In the genomic region with DNA sequence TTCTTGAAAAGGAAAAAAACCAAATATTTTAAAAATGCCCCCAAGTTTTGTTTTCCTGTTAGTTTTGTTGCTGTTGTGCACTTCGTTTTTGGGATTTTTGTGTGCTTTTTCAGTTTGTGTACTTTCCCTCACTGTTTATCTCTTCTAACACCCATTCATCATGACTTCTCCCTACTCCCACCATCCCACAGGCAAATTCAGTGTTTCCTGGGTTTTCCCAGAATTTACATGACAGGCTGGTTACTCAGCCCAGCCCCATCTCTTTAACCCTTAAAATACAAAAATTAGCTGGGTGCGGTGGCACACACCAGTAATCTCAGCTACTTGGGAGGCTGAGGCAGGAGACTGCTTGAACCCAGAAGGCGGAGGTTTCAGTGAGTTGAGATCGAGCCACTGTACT, we compare ENCODE assay signal across 25 cellular contexts. TPM values are rescaled to one million over a fixed set of nuclear protein-coding genes. Genes with fewer than 3 reads are reported as not detected.
DNase-seq lines count a peak whose midpoint lies in the region; FAIRE-seq and TF ChIP-seq lines count a peak whose summit lies in the region.
"Had no signal": no experiment of that assay in that cellular context is flagged by ENCODE, and none has a peak within 500 bp of the region (broad histone marks: within the 10 kb centered on the region; RNA-seq: fewer than 3 reads in every experiment).

No MANE protein-coding gene starts in this region.

- H3K27me3 ChIP-seq in SJSA1 (replicated peaks) (no peaks in the 10 kb centered on the region), astrocyte (ENCODE audit: insufficient read depth, low read length) (no peaks in the 10 kb centered on the region), osteoblast (ENCODE audit: insufficient read depth, low read length) (no peaks in the 10 kb centered on the region)
- H3K27me3 ChIP-seq: body of pancreas, left lung, stomach had no signal

- no peak for FAIRE-seq in astrocyte (lab: Jason Lieb, UNC)
- FAIRE-seq in GM12891 (lab: Jason Lieb, UNC): no peak
- FAIRE-seq: A204.1, colon, D721Med, GM18507 had no signal

- intact Hi-C loops in activated CD4-positive, alpha-beta T cell treated with anti-CD3 and anti-CD28 coated beads, Interleukin-2, amount 10 ng/mL, durations not matched to agents 24 days and 14 days (cut with micrococcal nuclease): no loop called here

- peak overlapping the region; percentile 12 for H3K27ac Mint-ChIP-seq in activated CD4-positive, alpha-beta T cell treated with anti-CD3 and anti-CD28 coated beads, Interleukin-2, amount 10 ng/mL, durations not matched to agents 24 days and 14 days
- H3K27ac Mint-ChIP-seq in astrocyte (ENCODE audit: unreplicated experiment): peak overlapping the region; percentile 48
- no peak overlapping the region for H3K27ac Mint-ChIP-seq in glutamatergic neuron (ENCODE audit: unreplicated experiment)
- H3K27ac Mint-ChIP-seq: activated CD8-positive, alpha-beta memory T cell treated with anti-CD3 and anti-CD28 coated beads, Interleukin-2, amount 10 ng/mL, durations not matched to agents 7 days and 5 days; immature natural killer cell had no signal

- H3K27me3 Mint-ChIP-seq in activated CD4-positive, alpha-beta T cell treated with anti-CD3 and anti-CD28 coated beads, Interleukin-2, amount 10 ng/mL, durations not matched to agents 24 days and 14 days: no peaks in the 10 kb centered on the region
- H3K27me3 Mint-ChIP-seq in astrocyte (ENCODE audit: low read depth, unreplicated experiment) (no peaks in the 10 kb centered on the region), glutamatergic neuron (ENCODE audit: unreplicated experiment) (no peaks in the 10 kb centered on the region)
- H3K27me3 Mint-ChIP-seq: activated CD8-positive, alpha-beta memory T cell treated with anti-CD3 and anti-CD28 coated beads, Interleukin-2, amount 10 ng/mL, durations not matched to agents 7 days and 5 days had no signal

- DNase-seq in activated CD4-positive, alpha-beta T cell treated with anti-CD3 and anti-CD28 coated beads, Interleukin-2, amount 10 ng/mL, durations not matched to agents 24 days and 14 days: no peak
- no peak for DNase-seq in activated CD4-positive, alpha-beta T cell treated with anti-CD3 and anti-CD28 coated beads for 48 hours
- peak; percentile 43 to 58 for DNase-seq in SJSA1 (ENCODE audit: low read depth in 1 of 2, low spot score in 2 of 2)
- no peak for DNase-seq in astrocyte (ENCODE audit: low read depth)
- no peak for DNase-seq in osteoblast (ENCODE audit: insufficient read length, low spot score, missing footprints)
- DNase-seq in glutamatergic neuron: no peak
- no peak for DNase-seq in GM12891 (ENCODE audit: insufficient read length, low spot score)
- DNase-seq in KBM-7: no peak
- DNase-seq: activated CD8-positive, alpha-beta memory T cell treated with anti-CD3 and anti-CD28 coated beads, Interleukin-2, amount 10 ng/mL, durations not matched to agents 7 days and 5 days; activated gamma-delta T cell; body of pancreas; immature natural killer cell; left lung; NCI-H1930; NCI-H345; NCI-H82; OCI-M1; Right ventricle myocardium superior; stimulated activated CD4-positive, alpha-beta T cell treated with anti-CD3 and anti-CD28 coated beads, Interleukin-4, amount 100 ng/mL, for 1 hour; stomach; trophoblast cell had no signal

- peaks cover 42% of the 10 kb centered on the region for H3K36me3 ChIP-seq in SJSA1
- H3K36me3 ChIP-seq in astrocyte (ENCODE audit: insufficient read depth, low read length): no peaks in the 10 kb centered on the region
- no peaks in the 10 kb centered on the region for H3K36me3 ChIP-seq in osteoblast (ENCODE audit: insufficient read depth, low read length)

- peaks cover 7% of the 10 kb centered on the region for H3K9me3 Mint-ChIP-seq in activated CD4-positive, alpha-beta T cell treated with anti-CD3 and anti-CD28 coated beads, Interleukin-2, amount 10 ng/mL, durations not matched to agents 24 days and 14 days
- H3K9me3 Mint-ChIP-seq in astrocyte (ENCODE audit: unreplicated experiment): peaks cover 10% of the 10 kb centered on the region
- peaks cover 4% of the 10 kb centered on the region for H3K9me3 Mint-ChIP-seq in glutamatergic neuron (ENCODE audit: unreplicated experiment)
- H3K9me3 Mint-ChIP-seq: immature natural killer cell had no signal

- peaks cover 43% of the 10 kb centered on the region for H3K4me1 ChIP-seq in SJSA1 (replicated peaks)
- H3K4me1 ChIP-seq in astrocyte (ENCODE audit: insufficient read depth, low read length): no peaks in the 10 kb centered on the region
- H3K4me1 ChIP-seq in osteoblast (ENCODE audit: insufficient read depth, low read length): peaks cover 6% of the 10 kb centered on the region
- H3K4me1 ChIP-seq: body of pancreas had no signal

- H3K4me1 Mint-ChIP-seq in activated CD4-positive, alpha-beta T cell treated with anti-CD3 and anti-CD28 coated beads, Interleukin-2, amount 10 ng/mL, durations not matched to agents 24 days and 14 days: peaks cover 58% of the 10 kb centered on the region
- H3K4me1 Mint-ChIP-seq in astrocyte (ENCODE audit: low read depth, unreplicated experiment): peaks cover 16% of the 10 kb centered on the region
- no peaks in the 10 kb centered on the region for H3K4me1 Mint-ChIP-seq in glutamatergic neuron (ENCODE audit: low read depth, unreplicated experiment)

- no peak overlapping the region for H2AFZ ChIP-seq in astrocyte (ENCODE audit: low read depth, low read length)
- no peak overlapping the region for H2AFZ ChIP-seq in osteoblast (ENCODE audit: low read length)

- no peaks in the 10 kb centered on the region for H4K20me1 ChIP-seq in astrocyte (ENCODE audit: insufficient read depth, low read length)
- no peaks in the 10 kb centered on the region for H4K20me1 ChIP-seq in osteoblast (ENCODE audit: insufficient read depth, low read length)

- H3K27ac ChIP-seq in SJSA1 (peak overlapping the region; percentile 49), astrocyte (ENCODE audit: low read depth, low read length) (no peak overlapping the region), osteoblast (ENCODE audit: low read depth, low read length) (peak overlapping the region; percentile 65)
- H3K27ac ChIP-seq: body of pancreas had no signal

- TF ChIP-seq CTCF in astrocyte (IDR thresholded peaks at IDR 0.05; ENCODE audit: insufficient read depth, low read depth, low read length) (no peak), osteoblast (IDR thresholded peaks at IDR 0.05; ENCODE audit: extremely low read depth, low read depth, low read length) (no peak), glutamatergic neuron (IDR thresholded peaks at IDR 0.05; ENCODE audit: partially characterized antibody, unreplicated experiment) (no peak)

- in situ Hi-C loops in KBM-7 (cut with MboI; ENCODE audit: low pct_unique_long_range_greater_than_20kb, low sequenced_read_pairs): no loop called here

- no peak for TF ChIP-seq POLR2A in GM12891 (IDR thresholded peaks at IDR 0.05; ENCODE audit: low read depth, low read length)

- no peak overlapping the region for H3K9ac ChIP-seq in astrocyte (ENCODE audit: low read length)

- H3K9me3 ChIP-seq in SJSA1 (replicated peaks) (no peaks in the 10 kb centered on the region), astrocyte (ENCODE audit: insufficient read depth, low read depth, low read length) (peaks cover 3% of the 10 kb centered on the region), osteoblast (ENCODE audit: low read depth, low read length) (no peaks in the 10 kb centered on the region)
- H3K9me3 ChIP-seq: left lung had no signal

- H3K4me3 Mint-ChIP-seq in activated CD4-positive, alpha-beta T cell treated with anti-CD3 and anti-CD28 coated beads, Interleukin-2, amount 10 ng/mL, durations not matched to agents 24 days and 14 days: no peak overlapping the region
- H3K4me3 Mint-ChIP-seq in astrocyte (ENCODE audit: unreplicated experiment) (no peak overlapping the region), glutamatergic neuron (ENCODE audit: unreplicated experiment) (no peak overlapping the region)
- H3K4me3 Mint-ChIP-seq: activated CD8-positive, alpha-beta memory T cell treated with anti-CD3 and anti-CD28 coated beads, Interleukin-2, amount 10 ng/mL, durations not matched to agents 7 days and 5 days; immature natural killer cell had no signal

- peaks cover 78% of the 10 kb centered on the region for H3K36me3 Mint-ChIP-seq in activated CD4-positive, alpha-beta T cell treated with anti-CD3 and anti-CD28 coated beads, Interleukin-2, amount 10 ng/mL, durations not matched to agents 24 days and 14 days (ENCODE audit: low read depth)
- peaks cover 35% of the 10 kb centered on the region for H3K36me3 Mint-ChIP-seq in astrocyte (ENCODE audit: low read depth, unreplicated experiment)
- H3K36me3 Mint-ChIP-seq in glutamatergic neuron (ENCODE audit: unreplicated experiment): peaks cover 5% of the 10 kb centered on the region

- H3K4me3 ChIP-seq in SJSA1: no peak overlapping the region
- H3K4me3 ChIP-seq in astrocyte (ENCODE audit: insufficient read depth, low read depth, low read length): no peak overlapping the region
- H3K4me3 ChIP-seq in osteoblast (ENCODE audit: insufficient read depth, low read length): no peak overlapping the region
- H3K4me3 ChIP-seq: body of pancreas, left lung, stomach had no signal

- peaks cover 37% of the 10 kb centered on the region for H3K79me2 ChIP-seq in astrocyte (ENCODE audit: insufficient read depth, low read length)
- peaks cover 13% of the 10 kb centered on the region for H3K79me2 ChIP-seq in osteoblast (ENCODE audit: insufficient read depth, low read length)

- H3K4me2 ChIP-seq in astrocyte (ENCODE audit: low read length) (no peak overlapping the region), osteoblast (ENCODE audit: insufficient read depth, low read length) (no peak overlapping the region)

TF ChIP-seq in GM12891, 5 proteins besides CTCF, POLR2A, EP300 and RAD21:
- no peak for TF ChIP-seq TAF1 (IDR thresholded peaks at IDR 0.05; ENCODE audit: low read depth, low read length)
- no peak for TF ChIP-seq PAX5 (IDR thresholded peaks at IDR 0.05; ENCODE audit: insufficient read depth, low read length, severe bottlenecking)
- TF ChIP-seq SPI1 (IDR thresholded peaks at IDR 0.05; ENCODE audit: low read depth, low read length): no peak
- no peak for TF ChIP-seq POLR2AphosphoS5 (IDR thresholded peaks at IDR 0.05; ENCODE audit: low read depth, low read length)
- no peak for TF ChIP-seq POU2F2 (IDR thresholded peaks at IDR 0.05; ENCODE audit: low read depth, low read length)

RNA-seq across cellular contexts. Expression of a gene that starts 15.5 kb away (rescaled TPM):
- total RNA-seq in activated CD4-positive, alpha-beta T cell treated with anti-CD3 and anti-CD28 coated beads, Interleukin-2, amount 10 ng/mL, durations not matched to agents 24 days and 14 days: 243 and 250 TPM in 2 replicates
- 196 and 263 TPM in 2 replicates for total RNA-seq in SJSA1 (2014; rRNA removed; shearing (Covaris generic))
- total RNA-seq in astrocyte (218 and 234 TPM in 2 replicates), osteoblast (89.3 and 91.9 TPM in 2 replicates), glutamatergic neuron (ENCODE audit: unreplicated experiment) (18.1 TPM)
- 62.2 TPM for polyA plus RNA-seq in GM12891 (2012; ENCODE audit: low read depth, missing spikeins)

Comparison
In these comparisons a context has a peak if more than half of its experiments do, and no peak if none do; other contexts are left out.
1. DNase-seq: peak in SJSA1 (2 of 2); none in activated CD4-positive, alpha-beta T cell treated with anti-CD3 and anti-CD28 coated beads, Interleukin-2, amount 10 ng/mL, durations not matched to agents 24 days and 14 days (single experiment), activated CD4-positive, alpha-beta T cell treated with anti-CD3 and anti-CD28 coated beads for 48 hours (single experiment), astrocyte (single experiment), osteoblast (single experiment), glutamatergic neuron (single experiment), GM12891 (single experiment) and KBM-7 (single experiment).